8 cellular contexts compared by ENCODE assay signal in genomic region chr2:30230479-30230854, GRCh38. TPM values are rescaled to one million over a fixed set of nuclear protein-coding genes. Genes with fewer than 3 reads are reported as not detected.
DNase-seq lines count a peak whose midpoint lies in the region; ATAC-seq and TF ChIP-seq lines count a peak whose summit lies in the region.

No MANE protein-coding gene starts in this region.

- H3K27me3 ChIP-seq in H7 (ENCODE audit: control insufficient read depth, insufficient read depth, low read length) (peaks cover 21% of the 10 kb centered on the region), cardiac muscle cell (no peaks in the 10 kb centered on the region)

- peaks cover 39% of the 10 kb centered on the region for H3K4me1 ChIP-seq in cardiac muscle cell (ENCODE audit: low read depth)

- intact Hi-C loops in posterior cingulate gyrus (cut with DNase I): no loop called here

- H3K27me3 Mint-ChIP-seq in activated T-cell treated with anti-CD3 and anti-CD28 coated beads, Interleukin-2, amount 50 U/mL, for 24 hours: no peaks in the 10 kb centered on the region

- H3K27ac ChIP-seq in cardiac muscle cell: peak overlapping the region; percentile 90

- peak overlapping the region; percentile 85 for H3K4me3 Mint-ChIP-seq in activated T-cell treated with anti-CD3 and anti-CD28 coated beads, Interleukin-2, amount 50 U/mL, for 24 hours

- peak; percentile 66 for DNase-seq in H7
- no peak for DNase-seq in activated T-cell treated with anti-CD3 and anti-CD28 coated beads, Interleukin-2, amount 50 U/mL, for 24 hours
- DNase-seq in cardiac muscle cell (ENCODE audit: low read depth in 1 of 2, low spot score in 1 of 2): peak; percentile 69 to 85
- DNase-seq in posterior cingulate gyrus: peak in 6 of 10 donors; percentile 18 to 90 (median 58)
- DNase-seq in cortex of kidney (lab: John Stamatoyannopoulos, UW): no peak
- DNase-seq in NK-92 (lab: John Stamatoyannopoulos, UW; ENCODE audit: unreplicated experiment): no peak
- DNase-seq in GDM1 (lab: John Stamatoyannopoulos, UW): no peak

- H3K9me3 ChIP-seq in cardiac muscle cell (ENCODE audit: low read depth): no peaks in the 10 kb centered on the region

- H3K4me3 ChIP-seq in H7 (ENCODE audit: insufficient read depth, low read depth, low read length) (peak overlapping the region; percentile 77), cardiac muscle cell (peak overlapping the region; percentile 95)

- H3K36me3 Mint-ChIP-seq in activated T-cell treated with anti-CD3 and anti-CD28 coated beads, Interleukin-2, amount 50 U/mL, for 24 hours (ENCODE audit: low read depth): peaks cover 23% of the 10 kb centered on the region

- H3K9me3 Mint-ChIP-seq in activated T-cell treated with anti-CD3 and anti-CD28 coated beads, Interleukin-2, amount 50 U/mL, for 24 hours: no peaks in the 10 kb centered on the region

- H3K36me3 ChIP-seq in H7 (replicated peaks; ENCODE audit: control insufficient read depth, insufficient read depth, low read length) (peaks cover 7% of the 10 kb centered on the region), cardiac muscle cell (peaks cover 12% of the 10 kb centered on the region)

- peaks cover 70% of the 10 kb centered on the region for H3K4me1 Mint-ChIP-seq in activated T-cell treated with anti-CD3 and anti-CD28 coated beads, Interleukin-2, amount 50 U/mL, for 24 hours (ENCODE audit: low read depth)

- H3K27ac Mint-ChIP-seq in activated T-cell treated with anti-CD3 and anti-CD28 coated beads, Interleukin-2, amount 50 U/mL, for 24 hours: peak overlapping the region; percentile 88

- ATAC-seq in HG03457 (IDR thresholded peaks at IDR 0.05; ENCODE audit: unreplicated experiment): no peak

- TF ChIP-seq CTCF in cardiac muscle cell (IDR thresholded peaks at IDR 0.05; ENCODE audit: low read depth, low read length): peak; percentile 5

RNA-seq across cellular contexts. Expression of gene LBH, which starts 0.9 kb away (rescaled TPM):
- total RNA-seq in H7 (2014; rRNA removed; shearing (Covaris generic)): 90.7 and 93.3 TPM in 2 replicates
- total RNA-seq in cardiac muscle cell: 1,389 and 2,258 TPM in 2 replicates
- polyA plus RNA-seq in cardiac muscle cell: 544 and 632 TPM in 2 replicates

Comparison
In these comparisons a context has a peak if more than half of its experiments do, and no peak if none do; other contexts are left out.
1. DNase-seq: peak in H7 (single experiment), cardiac muscle cell (2 of 2) and posterior cingulate gyrus (6 of 10); none in activated T-cell treated with anti-CD3 and anti-CD28 coated beads, Interleukin-2, amount 50 U/mL, for 24 hours (single experiment), cortex of kidney (single experiment), NK-92 (single experiment) and GDM1 (single experiment).
2. RNA of gene LBH, which starts 0.9 kb away (total RNA-seq): 1,389 to 2,258 TPM in cardiac muscle cell; 90.7 to 93.3 TPM in H7; every median in the first group is over 10 times any median in the second.